ENCODE assay signal across 16 cellular contexts in the genomic region with DNA sequence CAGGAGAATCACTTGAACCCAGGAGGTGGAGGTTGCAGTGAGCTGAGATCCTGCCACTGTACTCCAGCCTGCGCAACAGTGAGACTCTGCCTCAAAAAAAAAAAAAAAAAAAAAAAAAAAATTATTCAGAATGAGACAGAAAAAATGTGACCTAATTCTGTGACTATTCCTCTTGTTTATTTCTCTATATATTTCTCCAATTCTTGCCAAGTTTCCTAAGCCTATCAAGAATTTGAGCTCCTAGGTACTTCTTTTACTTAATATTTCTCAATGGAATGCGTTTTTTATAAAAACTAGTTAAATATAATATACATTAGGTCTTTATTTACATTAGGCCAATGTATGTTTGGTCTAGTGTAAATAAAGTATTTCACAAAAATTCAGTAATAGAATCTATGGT.
DNase-seq lines count a peak whose midpoint lies in the region; ATAC-seq and TF ChIP-seq lines count a peak whose summit lies in the region.
"Had no signal": no experiment of that assay in that cellular context is flagged by ENCODE, and none has a peak within 500 bp of the region (broad histone marks: within the 10 kb centered on the region; RNA-seq: fewer than 3 reads in every experiment).

No MANE protein-coding gene starts in this region.

- TF ChIP-seq CTCF in chondrocyte (IDR thresholded peaks at IDR 0.05) (no peak), osteocyte (IDR thresholded peaks at IDR 0.05) (no peak), natural killer cell (IDR thresholded peaks at IDR 0.05) (no peak)

- H3K4me3 Mint-ChIP-seq in chondrocyte (ENCODE audit: unreplicated experiment) (no peak overlapping the region), osteocyte (ENCODE audit: unreplicated experiment) (no peak overlapping the region), natural killer cell (no peak overlapping the region)
- H3K4me3 Mint-ChIP-seq: B cell; CD4-positive, alpha-beta memory T cell; GM23338 had no signal

- DNase-seq in EH (ENCODE audit: low read depth) (peak; percentile 43), M059J (ENCODE audit: low read depth) (peak; percentile 34), chondrocyte (ENCODE audit: low spot score) (no peak), osteocyte (ENCODE audit: extremely low spot score, unreplicated experiment) (no peak), SKM-1 treated with dmso at 0.1 percent for 144 hours (lab: John Stamatoyannopoulos, UW; ENCODE audit: unreplicated experiment) (no peak), natural killer cell (no peak)
- DNase-seq in activated CD8-positive, alpha-beta memory T cell treated with anti-CD3 and anti-CD28 coated beads for 24 hours: no peak
- DNase-seq: C1 segment of cervical spinal cord; CD4-positive, alpha-beta memory T cell; COR-L47; DMS153; DND-41; H7 had no signal

- peak overlapping the region; percentile 51 for H3K27ac Mint-ChIP-seq in chondrocyte (ENCODE audit: unreplicated experiment)
- H3K27ac Mint-ChIP-seq in osteocyte (ENCODE audit: unreplicated experiment): peak overlapping the region; percentile 82
- no peak overlapping the region for H3K27ac Mint-ChIP-seq in natural killer cell
- H3K27ac Mint-ChIP-seq: B cell; CD4-positive, alpha-beta memory T cell; GM23338 had no signal

- H3K27me3 Mint-ChIP-seq in chondrocyte (ENCODE audit: low read depth): no peaks in the 10 kb centered on the region
- H3K27me3 Mint-ChIP-seq in osteocyte (ENCODE audit: unreplicated experiment): no peaks in the 10 kb centered on the region
- H3K27me3 Mint-ChIP-seq in natural killer cell (ENCODE audit: low read depth in 2 of 2): no peaks in the 10 kb centered on the region
- H3K27me3 Mint-ChIP-seq: B cell; CD4-positive, alpha-beta memory T cell had no signal

- H3K36me3 Mint-ChIP-seq in chondrocyte (ENCODE audit: low read depth): no peaks in the 10 kb centered on the region
- peaks cover 4% of the 10 kb centered on the region for H3K36me3 Mint-ChIP-seq in osteocyte (ENCODE audit: unreplicated experiment)
- peaks cover 8% of the 10 kb centered on the region for H3K36me3 Mint-ChIP-seq in natural killer cell
- H3K36me3 Mint-ChIP-seq: CD4-positive, alpha-beta memory T cell had no signal

- no peak for ATAC-seq in natural killer cell
- ATAC-seq: GM12878, GM23338 had no signal

- H3K4me1 Mint-ChIP-seq in chondrocyte (ENCODE audit: low read depth) (peaks cover 37% of the 10 kb centered on the region), osteocyte (ENCODE audit: unreplicated experiment) (peaks cover 39% of the 10 kb centered on the region), natural killer cell (no peaks in the 10 kb centered on the region)
- H3K4me1 Mint-ChIP-seq: B cell; CD4-positive, alpha-beta memory T cell had no signal

- H3K9me3 Mint-ChIP-seq in chondrocyte (ENCODE audit: low read depth) (peaks cover 12% of the 10 kb centered on the region), osteocyte (ENCODE audit: unreplicated experiment) (peaks cover 23% of the 10 kb centered on the region), natural killer cell (peaks cover 11 to 16% of the 10 kb centered on the region in 2 donors)
- H3K9me3 Mint-ChIP-seq: GM23338 had no signal

- intact Hi-C loops in natural killer cell (cut with micrococcal nuclease): no loop called here

Comparison
In these comparisons a context has a peak if more than half of its experiments do, and no peak if none do; other contexts are left out.
1. DNase-seq: peak in EH (single experiment) and M059J (single experiment); none in chondrocyte (single experiment), osteocyte (single experiment), activated CD8-positive, alpha-beta memory T cell treated with anti-CD3 and anti-CD28 coated beads for 24 hours (single experiment), SKM-1 treated with dmso at 0.1 percent for 144 hours (single experiment) and natural killer cell (single experiment).
2. H3K27ac Mint-ChIP-seq: peak in chondrocyte (single experiment) and osteocyte (single experiment); none in natural killer cell (0 of 2).